Comparison of ENCODE assay signal across 9 cellular contexts in the genomic region with DNA sequence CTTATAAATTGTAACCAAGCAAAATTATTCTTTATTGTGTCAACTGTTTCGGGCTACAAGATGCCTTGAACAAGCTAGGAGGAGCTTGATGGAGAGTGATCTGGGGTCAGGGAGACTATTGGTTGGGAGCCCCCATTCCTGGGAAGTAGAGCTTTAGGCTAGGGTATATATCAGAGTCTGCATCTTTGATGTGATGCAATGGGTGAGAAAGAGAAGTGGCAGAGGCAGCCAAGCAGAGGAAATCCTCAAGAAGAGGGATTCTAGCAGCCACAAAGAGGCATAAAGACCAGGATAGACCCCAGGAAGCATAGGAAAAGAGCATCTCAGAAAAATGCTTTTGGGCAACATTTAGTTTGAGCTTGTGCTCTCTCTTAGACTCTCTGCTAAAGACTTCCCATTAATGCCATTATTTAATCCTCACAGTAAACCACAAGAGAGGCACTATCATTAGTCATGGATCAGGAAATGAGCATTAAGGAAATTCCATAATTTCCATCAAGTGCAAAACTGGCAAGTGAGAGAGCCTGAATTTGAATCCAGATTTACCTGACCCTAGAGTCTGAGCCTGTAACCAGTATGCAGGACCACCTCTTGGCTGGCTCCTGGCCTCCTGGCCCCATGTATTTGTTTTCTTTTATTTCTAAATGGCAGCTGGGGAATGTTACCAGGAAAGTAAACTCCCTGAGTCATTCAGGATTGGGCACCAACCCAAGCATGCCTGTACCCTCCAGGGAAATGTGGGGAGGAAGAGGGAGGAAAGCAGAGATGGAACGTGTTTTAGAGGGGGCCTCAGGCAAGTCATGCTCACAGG.
DNase-seq lines count a peak whose midpoint lies in the region; ATAC-seq, FAIRE-seq and TF ChIP-seq lines count a peak whose summit lies in the region.
"Had no signal": no experiment of that assay in that cellular context is flagged by ENCODE, and none has a peak within 500 bp of the region (broad histone marks: within the 10 kb centered on the region; RNA-seq: fewer than 3 reads in every experiment).

No MANE protein-coding gene starts in this region.

- intact Hi-C loops in psoas muscle (cut with DNase I), result no loop called here

- peak overlapping the region; percentile 54 for H3K4me2 ChIP-seq in fibroblast of lung (ENCODE audit: extremely low read depth, insufficient read depth, low read length)

- H3K9me3 ChIP-seq in fibroblast of lung (ENCODE audit: control insufficient read depth, insufficient read depth, low read depth, low read length) (no peaks in the 10 kb centered on the region), psoas muscle (no peaks in the 10 kb centered on the region)

- no peaks in the 10 kb centered on the region for H3K36me3 ChIP-seq in fibroblast of lung (ENCODE audit: control insufficient read depth, insufficient read depth, low read length)
- H3K36me3 ChIP-seq in psoas muscle (ENCODE audit: insufficient read depth in 1 of 2, low read depth in 1 of 2), result no peaks in the 10 kb centered on the region
- no peaks in the 10 kb centered on the region for H3K36me3 ChIP-seq in H7 (replicated peaks; ENCODE audit: control insufficient read depth, insufficient read depth, low read length)

- DNase-seq in EH (ENCODE audit: low read depth), result peak; percentile 91
- DNase-seq in RCC 7860 (ENCODE audit: low spot score), result peak; percentile 75
- DNase-seq in fibroblast of lung (ENCODE audit: low read depth in 2 of 2), result peak; percentile 87 to 92
- peak; percentile 53 to 74 for DNase-seq in psoas muscle
- no peak for DNase-seq in activated T-cell treated with anti-CD3 and anti-CD28 coated beads, Interleukin-2, amount 50 U/mL, for 48 hours
- DNase-seq in activated effector memory CD4-positive, alpha-beta T cell treated with Interleukin-2 at 50 U/mL for 16 hours, result no peak
- no peak for DNase-seq in H7

- ATAC-seq in psoas muscle, result peak in 3 of 4 donors; percentile 28 to 54 (median 51)
- ATAC-seq in HG02970 (IDR thresholded peaks at IDR 0.05; ENCODE audit: low FRiP score, unreplicated experiment), result no peak

- H3K27ac ChIP-seq in fibroblast of lung (ENCODE audit: insufficient read depth, low read length) (peak overlapping the region; percentile 73), psoas muscle (no peak overlapping the region)

- peak; percentile 80 for FAIRE-seq in RCC 7860 (lab: Jason Lieb, UNC)
- FAIRE-seq: TTC549 had no signal

- H3K27me3 ChIP-seq in fibroblast of lung (ENCODE audit: control insufficient read depth, insufficient read depth, low read length) (no peaks in the 10 kb centered on the region), psoas muscle (ENCODE audit: insufficient read depth in 3 of 3, low read length in 2 of 3) (peaks cover 0 to 9% (median 0%) of the 10 kb centered on the region in 3 donors), H7 (ENCODE audit: control insufficient read depth, insufficient read depth, low read length) (no peaks in the 10 kb centered on the region)

- no peak overlapping the region for H3K9ac ChIP-seq in fibroblast of lung (ENCODE audit: insufficient read depth, low read length)

- H2AFZ ChIP-seq in fibroblast of lung (ENCODE audit: low read length), result no peak overlapping the region

- no peaks in the 10 kb centered on the region for H4K20me1 ChIP-seq in fibroblast of lung (ENCODE audit: control insufficient read depth, extremely low read depth, insufficient read depth, low read length)

- H3K4me3 ChIP-seq in fibroblast of lung (replicated peaks in 1 of 4; ENCODE audit: control extremely low read depth in 1 of 4, insufficient read depth in 1 of 4, low read depth in 3 of 4, low read length in 4 of 4) (no peak overlapping the region), psoas muscle (no peak overlapping the region), H7 (ENCODE audit: insufficient read depth, low read depth, low read length) (no peak overlapping the region)

- H3K4me1 ChIP-seq in fibroblast of lung (ENCODE audit: control insufficient read depth, extremely low read depth, insufficient read depth, low read length), result peaks cover 31% of the 10 kb centered on the region
- no peaks in the 10 kb centered on the region for H3K4me1 ChIP-seq in psoas muscle

- no peak for TF ChIP-seq CTCF in fibroblast of lung (conservative IDR thresholded peaks at IDR 0.05 in 1 of 2, IDR thresholded peaks at IDR 0.05 in 1 of 2; ENCODE audit: low read depth in 1 of 2, low read length in 2 of 2)
- TF ChIP-seq CTCF in psoas muscle (IDR thresholded peaks at IDR 0.05), result no peak

- WGBS in psoas muscle, 3 donors, result 44 to 51% (median 48%) methylated on average over 2 of the region's 2 CpGs

- H3K79me2 ChIP-seq in fibroblast of lung (ENCODE audit: control insufficient read depth, insufficient read depth, low read length), result no peaks in the 10 kb centered on the region

Comparison
In these comparisons a context has a peak if more than half of its experiments do, and no peak if none do; other contexts are left out.
1. DNase-seq: peak in EH (single experiment), RCC 7860 (single experiment), fibroblast of lung (2 of 2) and psoas muscle (2 of 2); none in activated T-cell treated with anti-CD3 and anti-CD28 coated beads, Interleukin-2, amount 50 U/mL, for 48 hours (0 of 2), activated effector memory CD4-positive, alpha-beta T cell treated with Interleukin-2 at 50 U/mL for 16 hours (single experiment) and H7 (single experiment).